ENCODE assay signal across 16 cellular contexts in genomic region chr17:1975573-1975972, GRCh38.
"Had no signal": no experiment of that assay in that cellular context is flagged by ENCODE, and none has a peak within 500 bp of the region (broad histone marks: within the 10 kb centered on the region; RNA-seq: fewer than 3 reads in every experiment).

No MANE protein-coding gene starts in this region.

- H3K36me3 ChIP-seq: ascending aorta, breast epithelium, stomach, thoracic aorta, WERI-Rb-1 had no signal

- DNase-seq: activated gamma-delta T cell; effector memory CD4-positive, alpha-beta T cell; foreskin melanocyte; head of caudate nucleus; mesendoderm; nephron progenitor cell; psoas muscle; SK-N-SH; stomach; WERI-Rb-1 had no signal

- H3K9me3 ChIP-seq: ascending aorta, breast epithelium, psoas muscle, SK-N-SH, stomach, thoracic aorta had no signal

- H3K27ac Mint-ChIP-seq: dendritic cell treated with granulocyte-macrophage colony-stimulating factor and Interleukin-4, amounts not matched to agents 40 ng/mL and 50 ng/mL, for 4 days; nephron progenitor cell had no signal

- H3K27ac ChIP-seq: ascending aorta, breast epithelium, epithelial cell of prostate, psoas muscle, stomach, thoracic aorta, WERI-Rb-1 had no signal

- ATAC-seq: psoas muscle, sciatic nerve had no signal

- H3K9me2 ChIP-seq: SK-N-SH had no signal

- H3K4me2 ChIP-seq: SK-N-SH had no signal

- H3K4me1 ChIP-seq: ascending aorta, breast epithelium had no signal

- H3K4me3 Mint-ChIP-seq: dendritic cell treated with granulocyte-macrophage colony-stimulating factor and Interleukin-4, amounts not matched to agents 40 ng/mL and 50 ng/mL, for 4 days; nephron progenitor cell had no signal

- H3K9ac ChIP-seq: SK-N-SH had no signal

- H3K4me3 ChIP-seq: ascending aorta, breast epithelium, psoas muscle, stomach, thoracic aorta had no signal
